ENCODE assay signal across 1 cellular context in genomic region chr7:4238861-4239260, GRCh38.
TF ChIP-seq lines count a peak whose summit lies in the region.

No MANE protein-coding gene starts in this region.

TF ChIP-seq in GM23338, 12 proteins besides CTCF, POLR2A, EP300 and RAD21 (continued from another document):
- TF ChIP-seq ZNF462 (CRISPR knock-in tag; IDR thresholded peaks at IDR 0.05): no peak
- no peak for TF ChIP-seq JUNB (IDR thresholded peaks at IDR 0.05; ENCODE audit: unreplicated experiment)
